ENCODE assay signal across 8 cellular contexts in the genomic region with DNA sequence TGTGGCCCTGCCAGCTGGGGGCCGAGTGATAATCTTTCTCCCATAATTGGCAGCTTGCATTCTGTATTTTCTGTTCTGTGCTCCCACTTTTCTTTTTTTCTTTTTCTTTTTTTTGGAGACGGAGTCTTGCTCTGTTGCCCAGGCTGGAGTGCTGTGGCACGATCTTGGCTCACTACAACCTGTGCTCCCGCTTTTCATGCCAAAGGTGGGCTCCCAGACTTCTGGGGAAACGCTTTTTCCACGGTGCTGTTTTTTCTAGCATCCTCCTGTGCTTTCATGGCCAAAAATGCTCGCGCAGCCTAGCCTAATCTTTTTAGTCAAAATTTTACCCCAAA. TPM values are rescaled to one million over a fixed set of nuclear protein-coding genes. Genes with fewer than 3 reads are reported as not detected.
DNase-seq lines count a peak whose midpoint lies in the region; ATAC-seq and TF ChIP-seq lines count a peak whose summit lies in the region.

No MANE protein-coding gene starts in this region.

- DNase-seq in GM12864 (ENCODE audit: low read depth): no peak
- DNase-seq in foreskin keratinocyte: no peak
- no peak for DNase-seq in retinal pigment epithelial cell (ENCODE audit: low read depth)
- no peak for DNase-seq in COR-L47 (lab: John Stamatoyannopoulos, UW)
- DNase-seq in SW 1271 (lab: John Stamatoyannopoulos, UW): no peak

- H3K27ac ChIP-seq in VCaP (peak overlapping the region; percentile 92), foreskin keratinocyte (peak overlapping the region; percentile 5)

- ATAC-seq in foreskin keratinocyte: no peak
- no peak for ATAC-seq in HG03280 (IDR thresholded peaks at IDR 0.05; ENCODE audit: unreplicated experiment)
- ATAC-seq in GM19455 (IDR thresholded peaks at IDR 0.05; ENCODE audit: unreplicated experiment): no peak

- H3K27me3 ChIP-seq in foreskin keratinocyte: no peaks in the 10 kb centered on the region

- H3K4me3 ChIP-seq in GM12864 (ENCODE audit: low read depth, low read length) (peak overlapping the region; percentile 93), retinal pigment epithelial cell (ENCODE audit: low read length) (peak overlapping the region; percentile 68)

- H3K4me1 ChIP-seq in foreskin keratinocyte: no peaks in the 10 kb centered on the region

- TF ChIP-seq CTCF in GM12864 (IDR thresholded peaks at IDR 0.05; ENCODE audit: low read depth, low read length, missing control alignments) (no peak), VCaP (conservative IDR thresholded peaks at IDR 0.05) (no peak), foreskin keratinocyte (conservative IDR thresholded peaks at IDR 0.05) (no peak), retinal pigment epithelial cell (conservative IDR thresholded peaks at IDR 0.05; ENCODE audit: low read depth, low read length) (no peak)

RNA-seq across cellular contexts. Expression of a gene that starts 0.6 kb away (rescaled TPM):
- 39.5 and 46.3 TPM in 2 replicates for total RNA-seq in foreskin keratinocyte
- 6.5 and 9.4 TPM in 2 replicates for polyA plus RNA-seq in foreskin keratinocyte
